In the genomic region with DNA sequence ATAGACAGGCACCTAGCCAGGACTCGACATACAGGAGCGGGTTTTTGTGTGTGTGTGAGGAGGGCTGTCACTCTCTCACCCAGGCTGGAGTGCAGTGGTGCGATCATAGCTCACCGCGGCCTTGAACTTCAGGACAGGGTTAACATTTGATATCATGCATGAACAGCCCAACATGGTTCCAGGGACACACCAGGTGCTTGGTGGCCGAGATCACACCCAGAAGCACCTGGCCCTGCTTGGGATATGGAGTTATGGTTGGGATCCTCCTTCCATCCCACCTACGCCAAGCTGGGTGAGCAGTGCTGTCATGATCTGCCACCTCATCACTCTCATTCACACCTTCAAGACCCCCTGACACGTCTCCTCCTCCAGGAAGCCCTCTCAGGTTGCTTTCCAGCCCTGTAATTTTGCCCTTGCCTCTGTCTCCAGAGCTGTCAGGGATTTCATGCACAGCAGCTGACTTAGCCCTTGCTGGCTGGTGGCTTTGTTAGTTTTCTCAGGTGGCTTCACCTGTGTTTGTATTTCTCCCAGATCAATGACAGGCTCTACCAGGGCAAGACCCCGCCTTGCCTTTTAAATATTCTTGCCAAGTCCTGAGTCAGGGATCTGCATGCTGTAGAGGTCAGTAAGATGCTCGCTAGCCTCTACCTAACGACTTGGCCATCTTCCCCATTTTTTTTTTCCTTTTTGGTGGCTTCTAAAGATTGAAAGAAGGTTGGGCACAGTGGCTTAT, we compare ENCODE assay signal across 24 cellular contexts.
DNase-seq lines count a peak whose midpoint lies in the region; ATAC-seq and TF ChIP-seq lines count a peak whose summit lies in the region.
"Had no signal": no experiment of that assay in that cellular context is flagged by ENCODE, and none has a peak within 500 bp of the region (broad histone marks: within the 10 kb centered on the region; RNA-seq: fewer than 3 reads in every experiment).

No MANE protein-coding gene starts in this region.

- POLR2A ChIA-PET in activated CD4-positive, alpha-beta memory T cell treated with anti-CD3 and anti-CD28 coated beads, Interleukin-2, amount 10 ng/mL, durations not matched to agents 7 days and 5 days (lab: Charles Lee) = no interaction called here

- TF ChIP-seq CTCF in endodermal cell (conservative IDR thresholded peaks at IDR 0.05) (no peak), progenitor cell of endocrine pancreas (IDR thresholded peaks at IDR 0.05; ENCODE audit: unreplicated experiment) (no peak)

- WGBS in endodermal cell (ENCODE audit: insufficient coverage in 1 of 2, insufficient read length in 1 of 2), 2 experiments = 91 to 94% methylated on average over 7 to 11 of the region's 11 CpGs
- 95% methylated on average over 11 of the region's 11 CpGs for WGBS in right cardiac atrium

- H3K36me3 ChIP-seq in endodermal cell (ENCODE audit: control insufficient read depth, insufficient read depth, low read length) = peaks cover 3% of the 10 kb centered on the region

- H3K4me3 Mint-ChIP-seq in activated naive CD4-positive, alpha-beta T cell treated with anti-CD3 and anti-CD28 coated beads, Interleukin-2, amount 50 U/mL, for 24 hours = no peak overlapping the region
- H3K4me3 Mint-ChIP-seq in endodermal cell (no peak overlapping the region), progenitor cell of endocrine pancreas (ENCODE audit: low read depth) (no peak overlapping the region)
- H3K4me3 Mint-ChIP-seq in activated CD4-positive, alpha-beta memory T cell treated with anti-CD3 and anti-CD28 coated beads, Interleukin-2, amount 10 ng/mL, durations not matched to agents 7 days and 5 days = no peak overlapping the region
- H3K4me3 Mint-ChIP-seq: activated T-helper 1 cell treated with anti-CD3 and anti-CD28 coated beads, Interleukin-12 subunit alpha, Interleukin-12 subunit beta, Interleukin-2, Interleukin-4 antibody, amounts not matched to agents 30 ng/mL and 10 ng/mL and 1 ng/mL, durations not matched to agents 14 hours and 24 hours and 36 hours; B cell; effector memory CD8-positive, alpha-beta T cell had no signal

- no peak for ATAC-seq in activated naive CD4-positive, alpha-beta T cell treated with anti-CD3 and anti-CD28 coated beads, Interleukin-2, amount 50 U/mL, for 72 hours
- ATAC-seq in HG02970 (IDR thresholded peaks at IDR 0.05; ENCODE audit: low FRiP score, unreplicated experiment) (no peak), right cardiac atrium (no peak)
- ATAC-seq: effector memory CD8-positive, alpha-beta T cell had no signal

- H3K27ac ChIP-seq in endodermal cell (ENCODE audit: low read depth, low read length) = no peak overlapping the region
- H3K27ac ChIP-seq in right cardiac atrium (ENCODE audit: low read length) = no peak overlapping the region

- H3K9me3 Mint-ChIP-seq in activated naive CD4-positive, alpha-beta T cell treated with anti-CD3 and anti-CD28 coated beads, Interleukin-2, amount 50 U/mL, for 24 hours = no peaks in the 10 kb centered on the region
- no peaks in the 10 kb centered on the region for H3K9me3 Mint-ChIP-seq in activated naive CD4-positive, alpha-beta T cell treated with anti-CD3 and anti-CD28 coated beads, Interleukin-2, amount 50 U/mL, for 72 hours
- H3K9me3 Mint-ChIP-seq in endodermal cell (no peaks in the 10 kb centered on the region), progenitor cell of endocrine pancreas (ENCODE audit: low read depth) (no peaks in the 10 kb centered on the region)
- no peaks in the 10 kb centered on the region for H3K9me3 Mint-ChIP-seq in activated CD4-positive, alpha-beta memory T cell treated with anti-CD3 and anti-CD28 coated beads, Interleukin-2, amount 10 ng/mL, durations not matched to agents 7 days and 5 days
- H3K9me3 Mint-ChIP-seq: activated T-helper 1 cell treated with anti-CD3 and anti-CD28 coated beads, Interleukin-12 subunit alpha, Interleukin-12 subunit beta, Interleukin-2, Interleukin-4 antibody, amounts not matched to agents 30 ng/mL and 10 ng/mL and 1 ng/mL, durations not matched to agents 14 hours and 24 hours and 36 hours; effector memory CD8-positive, alpha-beta T cell had no signal

- peak overlapping the region; percentile 72 for H3K27ac Mint-ChIP-seq in activated naive CD4-positive, alpha-beta T cell treated with anti-CD3 and anti-CD28 coated beads, Interleukin-2, amount 50 U/mL, for 24 hours
- no peak overlapping the region for H3K27ac Mint-ChIP-seq in activated naive CD4-positive, alpha-beta T cell treated with anti-CD3 and anti-CD28 coated beads, Interleukin-2, amount 50 U/mL, for 72 hours
- H3K27ac Mint-ChIP-seq in endodermal cell = peak overlapping the region; percentile 12
- peak overlapping the region; percentile 86 for H3K27ac Mint-ChIP-seq in progenitor cell of endocrine pancreas
- no peak overlapping the region for H3K27ac Mint-ChIP-seq in activated CD4-positive, alpha-beta memory T cell treated with anti-CD3 and anti-CD28 coated beads, Interleukin-2, amount 10 ng/mL, durations not matched to agents 7 days and 5 days
- H3K27ac Mint-ChIP-seq: activated T-helper 1 cell treated with anti-CD3 and anti-CD28 coated beads, Interleukin-12 subunit alpha, Interleukin-12 subunit beta, Interleukin-2, Interleukin-4 antibody, amounts not matched to agents 30 ng/mL and 10 ng/mL and 1 ng/mL, durations not matched to agents 14 hours and 24 hours and 36 hours had no signal

- DNase-seq in activated naive CD4-positive, alpha-beta T cell treated with anti-CD3 and anti-CD28 coated beads, Interleukin-2, amount 50 U/mL, for 72 hours (ENCODE audit: low spot score in 2 of 2) = no peak
- DNase-seq in endodermal cell = no peak
- DNase-seq in progenitor cell of endocrine pancreas (ENCODE audit: low spot score, unreplicated experiment) = no peak
- no peak for DNase-seq in activated CD4-positive, alpha-beta memory T cell treated with anti-CD3 and anti-CD28 coated beads, Interleukin-2, amount 10 ng/mL, durations not matched to agents 7 days and 5 days
- DNase-seq in RKO (ENCODE audit: low spot score) = no peak
- no peak for DNase-seq in right cardiac atrium
- DNase-seq: 8988T; activated CD4-positive, alpha-beta T cell treated with anti-CD3 and anti-CD28 coated beads for 48 hours; COR-L47; DND-41; effector memory CD8-positive, alpha-beta T cell; Karpas-422; kidney glomerular epithelial cell; NCI-H1092; NCI-H1930; NCI-H2227 treated with DMSO at 0.1 percent for 48 hours; NCI-H774; SHP77 treated with DMSO at 0.1 percent for 48 hours; SW 1271 had no signal

- CTCF ChIA-PET in activated CD4-positive, alpha-beta memory T cell treated with anti-CD3 and anti-CD28 coated beads, Interleukin-2, amount 10 ng/mL, durations not matched to agents 7 days and 5 days (lab: Charles Lee) = no interaction called here

- intact Hi-C loops in right cardiac atrium (cut with DNase I) = no loop called here

- H3K4me1 Mint-ChIP-seq in activated naive CD4-positive, alpha-beta T cell treated with anti-CD3 and anti-CD28 coated beads, Interleukin-2, amount 50 U/mL, for 24 hours = peaks cover under 1% of the 10 kb centered on the region
- H3K4me1 Mint-ChIP-seq in endodermal cell = no peaks in the 10 kb centered on the region
- H3K4me1 Mint-ChIP-seq in progenitor cell of endocrine pancreas (ENCODE audit: low read depth) = peaks cover 16% of the 10 kb centered on the region
- H3K4me1 Mint-ChIP-seq in activated CD4-positive, alpha-beta memory T cell treated with anti-CD3 and anti-CD28 coated beads, Interleukin-2, amount 10 ng/mL, durations not matched to agents 7 days and 5 days = no peaks in the 10 kb centered on the region

- H3K9me3 ChIP-seq in endodermal cell (ENCODE audit: control insufficient read depth, low read length) = no peaks in the 10 kb centered on the region
- H3K9me3 ChIP-seq in right cardiac atrium (ENCODE audit: control insufficient read depth, low read length) = no peaks in the 10 kb centered on the region

- no peak overlapping the region for H3K9ac ChIP-seq in endodermal cell (ENCODE audit: extremely low read depth, low read length, poor library complexity, severe bottlenecking)

- H3K36me3 Mint-ChIP-seq in activated naive CD4-positive, alpha-beta T cell treated with anti-CD3 and anti-CD28 coated beads, Interleukin-2, amount 50 U/mL, for 24 hours = peaks cover 7% of the 10 kb centered on the region
- H3K36me3 Mint-ChIP-seq in activated naive CD4-positive, alpha-beta T cell treated with anti-CD3 and anti-CD28 coated beads, Interleukin-2, amount 50 U/mL, for 72 hours = no peaks in the 10 kb centered on the region
- H3K36me3 Mint-ChIP-seq in endodermal cell (ENCODE audit: low read depth) (peaks cover 29% of the 10 kb centered on the region), progenitor cell of endocrine pancreas (ENCODE audit: insufficient read depth) (peaks cover 20% of the 10 kb centered on the region)
- peaks cover 11% of the 10 kb centered on the region for H3K36me3 Mint-ChIP-seq in activated CD4-positive, alpha-beta memory T cell treated with anti-CD3 and anti-CD28 coated beads, Interleukin-2, amount 10 ng/mL, durations not matched to agents 7 days and 5 days (ENCODE audit: low read depth)

- H3K4me1 ChIP-seq in endodermal cell (ENCODE audit: control insufficient read depth, insufficient read depth, low read length) (no peaks in the 10 kb centered on the region), right cardiac atrium (ENCODE audit: control insufficient read depth, insufficient read depth, low read length) (peaks cover 4% of the 10 kb centered on the region)

- H3K27me3 Mint-ChIP-seq in activated naive CD4-positive, alpha-beta T cell treated with anti-CD3 and anti-CD28 coated beads, Interleukin-2, amount 50 U/mL, for 24 hours = no peaks in the 10 kb centered on the region
- H3K27me3 Mint-ChIP-seq in endodermal cell (ENCODE audit: insufficient read depth) = no peaks in the 10 kb centered on the region
- no peaks in the 10 kb centered on the region for H3K27me3 Mint-ChIP-seq in progenitor cell of endocrine pancreas
- H3K27me3 Mint-ChIP-seq in activated CD4-positive, alpha-beta memory T cell treated with anti-CD3 and anti-CD28 coated beads, Interleukin-2, amount 10 ng/mL, durations not matched to agents 7 days and 5 days = no peaks in the 10 kb centered on the region
- H3K27me3 Mint-ChIP-seq: B cell; effector memory CD8-positive, alpha-beta T cell had no signal

- H3K27me3 ChIP-seq in endodermal cell (ENCODE audit: control insufficient read depth, insufficient read depth, low read length, poor library complexity, severe bottlenecking) = no peaks in the 10 kb centered on the region
- no peaks in the 10 kb centered on the region for H3K27me3 ChIP-seq in right cardiac atrium (ENCODE audit: control insufficient read depth, insufficient read depth)

- H3K4me3 ChIP-seq in endodermal cell (ENCODE audit: low read length) (no peak overlapping the region), right cardiac atrium (ENCODE audit: low read length) (no peak overlapping the region)
- H3K4me3 ChIP-seq: lung had no signal

Comparison
In these comparisons a context has a peak if more than half of its experiments do, and no peak if none do; other contexts are left out.
1. H3K27ac Mint-ChIP-seq: peak in activated naive CD4-positive, alpha-beta T cell treated with anti-CD3 and anti-CD28 coated beads, Interleukin-2, amount 50 U/mL, for 24 hours (single experiment), endodermal cell (single experiment) and progenitor cell of endocrine pancreas (single experiment); none in activated naive CD4-positive, alpha-beta T cell treated with anti-CD3 and anti-CD28 coated beads, Interleukin-2, amount 50 U/mL, for 72 hours (0 of 2) and activated CD4-positive, alpha-beta memory T cell treated with anti-CD3 and anti-CD28 coated beads, Interleukin-2, amount 10 ng/mL, durations not matched to agents 7 days and 5 days (single experiment).